ENCODE assay signal across 1 cellular context in genomic region chr17:44389281-44389680, GRCh38.
TF ChIP-seq lines count a peak whose summit lies in the region.

TSS of gene ITGA2B (minus strand) at chr17:44389649. CDS start at chr17:44389473, 176 bp downstream.

TF ChIP-seq in GM23338, 12 proteins besides CTCF, POLR2A, EP300 and RAD21 (continued from another document):
- no peak for TF ChIP-seq REST (IDR thresholded peaks at IDR 0.05; ENCODE audit: unreplicated experiment)
- no peak for TF ChIP-seq ZNF114 (CRISPR knock-in tag; IDR thresholded peaks at IDR 0.05)
- no peak for TF ChIP-seq POLR2AphosphoS5 (IDR thresholded peaks at IDR 0.05; ENCODE audit: low read depth)
- no peak for TF ChIP-seq EZH2phosphoT487 (IDR thresholded peaks at IDR 0.05; ENCODE audit: unreplicated experiment)
- TF ChIP-seq NANOG (IDR thresholded peaks at IDR 0.05; ENCODE audit: borderline replicate concordance): no peak
- TF ChIP-seq STAT1 (IDR thresholded peaks at IDR 0.05; ENCODE audit: unreplicated experiment): no peak
- no peak for TF ChIP-seq ZNF462 (CRISPR knock-in tag; IDR thresholded peaks at IDR 0.05)
